Comparison of ENCODE assay signal across 8 cellular contexts in the genomic region with DNA sequence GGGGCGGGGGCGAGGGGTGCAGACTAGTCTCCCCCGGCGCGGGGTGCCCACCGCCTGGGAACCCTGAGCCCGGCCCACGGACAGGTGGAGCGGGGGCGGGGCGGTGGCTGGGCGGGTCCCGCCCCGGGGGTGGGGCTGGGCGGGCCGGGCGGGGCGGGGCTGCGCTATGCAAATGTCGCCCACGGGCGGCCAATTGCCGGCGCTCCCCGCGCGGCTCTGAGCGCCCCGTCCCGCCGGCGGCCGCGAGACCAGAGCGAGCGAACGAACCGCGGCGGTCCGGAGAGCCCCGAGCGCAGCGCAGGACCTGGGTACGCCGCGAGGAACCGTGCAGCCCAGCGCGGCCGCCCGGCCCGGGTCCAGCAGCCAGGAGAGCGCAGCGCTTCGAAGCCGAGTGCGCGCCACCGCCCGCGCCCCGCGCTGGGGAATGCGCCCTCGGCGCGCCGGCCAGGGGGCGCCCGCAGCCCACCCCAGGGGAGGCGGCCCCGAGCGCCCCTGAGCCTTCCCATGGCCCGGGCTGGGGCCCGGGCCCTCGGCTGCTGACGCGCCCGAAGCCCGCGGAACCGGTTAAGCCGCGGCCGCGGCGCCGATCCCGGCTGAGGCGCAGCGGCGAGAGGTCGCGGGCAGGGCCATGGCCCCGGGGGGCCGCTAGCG. TPM values are rescaled to one million over a fixed set of nuclear protein-coding genes. Genes with fewer than 3 reads are reported as not detected.
DNase-seq lines count a peak whose midpoint lies in the region; ATAC-seq lines count a peak whose summit lies in the region.

A gene (plus strand): TSS at position 485 of the 651 bp plus-strand sequence. CDS start 4,299 bp downstream, outside the sequence.

- no peak within 1 kb of the TSS for H2AFZ ChIP-seq in ACC112 (ENCODE audit: low read length, unreplicated experiment)

- H3K9me3 ChIP-seq in SJSA1 (replicated peaks), result no peaks in the 10 kb centered on the region

- H3K27ac ChIP-seq in ACC112 (ENCODE audit: low read depth, low read length), result no peak within 1 kb of the TSS
- H3K27ac ChIP-seq in SJSA1, result no peak within 1 kb of the TSS
- peak within 1 kb of the TSS; percentile 57 for H3K27ac ChIP-seq in urinary bladder (ENCODE audit: low read depth)

- H3K27ac Mint-ChIP-seq in activated naive CD8-positive, alpha-beta T cell treated with anti-CD3 and anti-CD28 coated beads, Interleukin-2, amount 10 ng/mL, durations not matched to agents 7 days and 5 days, result no peak within 1 kb of the TSS

- H3K4me3 ChIP-seq in ACC112 (ENCODE audit: low read depth, low read length) (peak within 1 kb of the TSS; percentile 79), SJSA1 (peak within 1 kb of the TSS; percentile 41), urinary bladder (ENCODE audit: low read depth, low read length) (peak within 1 kb of the TSS; percentile 60)

- no peaks in the 10 kb centered on the region for H3K36me3 Mint-ChIP-seq in activated naive CD8-positive, alpha-beta T cell treated with anti-CD3 and anti-CD28 coated beads, Interleukin-2, amount 10 ng/mL, durations not matched to agents 7 days and 5 days

- DNase-seq in SJSA1 (ENCODE audit: low read depth in 1 of 2, low spot score in 2 of 2) (no peak), cardiac septum (ENCODE audit: low spot score) (peak; percentile 79), putamen (ENCODE audit: low spot score) (peak; percentile 21)
- peak; percentile 81 for DNase-seq in activated naive CD8-positive, alpha-beta T cell treated with anti-CD3 and anti-CD28 coated beads, Interleukin-2, amount 10 ng/mL, durations not matched to agents 7 days and 5 days

- WGBS in urinary bladder, result under 1% methylated on average over 96 of the region's 98 CpGs

- peaks cover 37% of the 10 kb centered on the region for H3K27me3 Mint-ChIP-seq in activated naive CD8-positive, alpha-beta T cell treated with anti-CD3 and anti-CD28 coated beads, Interleukin-2, amount 10 ng/mL, durations not matched to agents 7 days and 5 days

- no peaks in the 10 kb centered on the region for H3K27me3 ChIP-seq in ACC112 (ENCODE audit: insufficient read depth, low read length)
- H3K27me3 ChIP-seq in SJSA1 (replicated peaks), result peaks cover 23% of the 10 kb centered on the region

- H3K4me1 Mint-ChIP-seq in activated naive CD8-positive, alpha-beta T cell treated with anti-CD3 and anti-CD28 coated beads, Interleukin-2, amount 10 ng/mL, durations not matched to agents 7 days and 5 days, result peaks cover 11% of the 10 kb centered on the region

- intact Hi-C loops in cardiac septum (cut with DNase I), result loop anchor here (1.0 kb wide), 2 partner anchors 11 to 33 kb away; no protein-coding TSS in a partner anchor

- ATAC-seq in GM18858 (IDR thresholded peaks at IDR 0.05; ENCODE audit: unreplicated experiment), result peak; percentile 58
- peak; percentile 69 for ATAC-seq in HG03342 (IDR thresholded peaks at IDR 0.05; ENCODE audit: unreplicated experiment)
- ATAC-seq in activated naive CD8-positive, alpha-beta T cell treated with anti-CD3 and anti-CD28 coated beads, Interleukin-2, amount 10 ng/mL, durations not matched to agents 7 days and 5 days (ENCODE audit: low read depth), result peak; percentile 93

- peaks cover 19% of the 10 kb centered on the region for H3K79me2 ChIP-seq in ACC112 (ENCODE audit: control insufficient read depth, insufficient read depth, low read length, unreplicated experiment)

- peak within 1 kb of the TSS; percentile 73 for H3K4me3 Mint-ChIP-seq in activated naive CD8-positive, alpha-beta T cell treated with anti-CD3 and anti-CD28 coated beads, Interleukin-2, amount 10 ng/mL, durations not matched to agents 7 days and 5 days

- H3K9me3 Mint-ChIP-seq in activated naive CD8-positive, alpha-beta T cell treated with anti-CD3 and anti-CD28 coated beads, Interleukin-2, amount 10 ng/mL, durations not matched to agents 7 days and 5 days, result no peaks in the 10 kb centered on the region

- H3K4me1 ChIP-seq in ACC112 (ENCODE audit: control insufficient read depth, insufficient read depth, low read length, unreplicated experiment) (peaks cover 35% of the 10 kb centered on the region), SJSA1 (replicated peaks) (peaks cover 11% of the 10 kb centered on the region), urinary bladder (ENCODE audit: insufficient read depth) (no peaks in the 10 kb centered on the region)

- no peaks in the 10 kb centered on the region for H3K36me3 ChIP-seq in ACC112 (ENCODE audit: insufficient read depth, low read length)
- H3K36me3 ChIP-seq in SJSA1, result no peaks in the 10 kb centered on the region
- H3K36me3 ChIP-seq in urinary bladder (ENCODE audit: insufficient read depth), result no peaks in the 10 kb centered on the region

- POLR2A ChIA-PET in activated naive CD8-positive, alpha-beta T cell treated with anti-CD3 and anti-CD28 coated beads, Interleukin-2, amount 10 ng/mL, durations not matched to agents 7 days and 5 days (lab: Charles Lee), result no interaction called here

RNA-seq across cellular contexts. Expression of the gene that starts here (rescaled TPM):
- 0.58 and 1.9 TPM in 2 replicates for total RNA-seq in SJSA1 (2014; rRNA removed; shearing (Covaris generic))
- under 1 TPM in 1 of 2 experiments, not detected in 1; 0.09 TPM for total RNA-seq in activated naive CD8-positive, alpha-beta T cell treated with anti-CD3 and anti-CD28 coated beads, Interleukin-2, amount 10 ng/mL, durations not matched to agents 7 days and 5 days
- total RNA-seq in cardiac septum (10.0 TPM), urinary bladder (10.8 TPM)
- polyA plus RNA-seq in urinary bladder, result 35.1 TPM

Comparison
In these comparisons a context has a peak if more than half of its experiments do, and no peak if none do; other contexts are left out.
1. Peak in DNase-seq and ATAC-seq in activated naive CD8-positive, alpha-beta T cell treated with anti-CD3 and anti-CD28 coated beads, Interleukin-2, amount 10 ng/mL, durations not matched to agents 7 days and 5 days; RNA of the gene not detected or under 1 TPM.
2. DNase-seq: peak in cardiac septum (single experiment) and putamen (single experiment); none in SJSA1 (0 of 2).
3. Peak in every context shown above with its lines, with median percentiles within 50 percentile points of each other: H3K4me3 ChIP-seq and ATAC-seq.